Comparison of ENCODE assay signal across 6 cellular contexts in the genomic region with DNA sequence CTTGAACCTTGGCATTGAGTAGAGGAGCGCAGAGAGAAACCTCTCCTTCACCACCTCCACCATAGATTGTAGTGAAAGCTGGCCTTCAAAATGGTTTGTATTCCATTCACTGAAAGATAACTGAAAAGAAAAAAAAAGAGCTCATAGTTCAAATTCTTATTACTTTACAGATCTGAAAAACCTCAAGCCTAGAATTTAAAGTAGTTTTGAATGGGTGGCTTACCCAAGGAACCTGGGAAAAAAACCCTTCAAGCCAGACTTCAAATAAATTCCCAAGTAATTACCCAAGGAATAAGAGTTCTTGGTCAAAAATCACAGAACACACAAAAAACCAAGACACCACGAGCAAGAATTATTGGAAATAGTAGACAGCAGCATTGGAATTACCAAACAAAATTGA.
"Had no signal": no experiment of that assay in that cellular context is flagged by ENCODE, and none has a peak within 500 bp of the region (broad histone marks: within the 10 kb centered on the region; RNA-seq: fewer than 3 reads in every experiment).

No MANE protein-coding gene starts in this region.

- DNase-seq: IMR-90, KBM-7, KG1 had no signal

- H3K27ac ChIP-seq: HL-60 had no signal

- ATAC-seq: HepG2, K562 had no signal

- H3K4me3 ChIP-seq: K562 had no signal
